In genomic region chr13:42412812-42413795, GRCh38 we compare ENCODE assay signal across 12 cellular contexts.
DNase-seq lines count a peak whose midpoint lies in the region; ATAC-seq and TF ChIP-seq lines count a peak whose summit lies in the region.
"Had no signal": no experiment of that assay in that cellular context is flagged by ENCODE, and none has a peak within 500 bp of the region (broad histone marks: within the 10 kb centered on the region; RNA-seq: fewer than 3 reads in every experiment).

No MANE protein-coding gene starts in this region.

- DNase-seq in GM20000 (ENCODE audit: low spot score): peak; percentile 30
- peak; percentile 4 for DNase-seq in fibroblast of mammary gland (ENCODE audit: low read depth)
- DNase-seq in NCI-H1048 (lab: John Stamatoyannopoulos, UW): no peak
- no peak for DNase-seq in NCI-H1092 (lab: John Stamatoyannopoulos, UW)
- DNase-seq in NCI-H146 treated with DMSO at 0.1 percent for 48 hours (lab: John Stamatoyannopoulos, UW; ENCODE audit: unreplicated experiment): no peak
- DNase-seq: effector CD8-positive, alpha-beta T cell; NCI-H1105 treated with DMSO at 0.1 percent for 48 hours; NCI-H69; Right ventricle myocardium superior had no signal

- H3K4me3 ChIP-seq in fibroblast of mammary gland (ENCODE audit: control insufficient read depth, low read depth, low read length): no peak overlapping the region

- ATAC-seq in GM18498 (IDR thresholded peaks at IDR 0.05; ENCODE audit: unreplicated experiment) (peak; percentile 48), HG03066 (IDR thresholded peaks at IDR 0.05; ENCODE audit: low read depth, unreplicated experiment) (peak; percentile 56), HG03045 (IDR thresholded peaks at IDR 0.05; ENCODE audit: unreplicated experiment) (no peak)

- TF ChIP-seq CTCF in GM20000 (IDR thresholded peaks at IDR 0.05; ENCODE audit: extremely low read depth, missing control alignments): no peak
- TF ChIP-seq CTCF in fibroblast of mammary gland (conservative IDR thresholded peaks at IDR 0.05; ENCODE audit: control insufficient read depth, insufficient read depth, low read depth, low read length): no peak

Comparison
In these comparisons a context has a peak if more than half of its experiments do, and no peak if none do; other contexts are left out.
1. DNase-seq: peak in GM20000 (single experiment) and fibroblast of mammary gland (single experiment); none in NCI-H1048 (single experiment), NCI-H1092 (single experiment) and NCI-H146 treated with DMSO at 0.1 percent for 48 hours (single experiment).